In genomic region chr10:119424591-119424975, GRCh38 we compare ENCODE assay signal across 16 cellular contexts.
"Had no signal": no experiment of that assay in that cellular context is flagged by ENCODE, and none has a peak within 500 bp of the region (broad histone marks: within the 10 kb centered on the region; RNA-seq: fewer than 3 reads in every experiment).

No MANE protein-coding gene starts in this region.

- H3K4me3 Mint-ChIP-seq: immature natural killer cell; natural killer cell treated with Interleukin-12 subunit alpha and Interleukin-12 subunit beta and Interleukin-15 and Interleukin-18, amount 100 ng/mL, for 72 hours; type B pancreatic cell had no signal

- H3K27me3 Mint-ChIP-seq: natural killer cell treated with Interleukin-12 subunit alpha and Interleukin-12 subunit beta and Interleukin-15 and Interleukin-18, amount 100 ng/mL, for 72 hours; type B pancreatic cell had no signal

- DNase-seq: cortex of kidney; dorsolateral prefrontal cortex; effector CD8-positive, alpha-beta T cell; immature natural killer cell; left ventricle myocardium inferior; mesenchymal stem cell; midbrain; sigmoid colon; stimulated activated naive CD8-positive, alpha-beta T cell treated with anti-CD3 and anti-CD28 coated beads, Interleukin-15, Interleukin-2, amounts not matched to agents 100 U/mL and 50 U/mL, for 24 hours had no signal

- H3K27ac ChIP-seq: dorsolateral prefrontal cortex, neutrophil, sigmoid colon, skin epidermis, suprapubic skin had no signal

- ATAC-seq: natural killer cell treated with Interleukin-12 subunit alpha and Interleukin-12 subunit beta and Interleukin-15 and Interleukin-18, amount 100 ng/mL, for 72 hours; stimulated activated naive CD8-positive, alpha-beta T cell treated with anti-CD3 and anti-CD28 coated beads, Interleukin-15, Interleukin-2, amounts not matched to agents 100 U/mL and 50 U/mL, for 24 hours had no signal

- H3K27ac Mint-ChIP-seq: natural killer cell treated with Interleukin-12 subunit alpha and Interleukin-12 subunit beta and Interleukin-15 and Interleukin-18, amount 100 ng/mL, for 72 hours; type B pancreatic cell had no signal

- H3K4me1 Mint-ChIP-seq: immature natural killer cell had no signal

- H3K9me3 Mint-ChIP-seq: immature natural killer cell; natural killer cell treated with Interleukin-12 subunit alpha and Interleukin-12 subunit beta and Interleukin-15 and Interleukin-18, amount 100 ng/mL, for 72 hours; type B pancreatic cell had no signal

- H3K27me3 ChIP-seq: dorsolateral prefrontal cortex, neutrophil, sigmoid colon, suprapubic skin, thyroid gland had no signal

- H3K4me3 ChIP-seq: dorsolateral prefrontal cortex, left ventricle myocardium inferior, lung, sigmoid colon, skin epidermis, suprapubic skin, thyroid gland had no signal

- H3K9me3 ChIP-seq: left ventricle myocardium inferior, neutrophil, sigmoid colon, suprapubic skin, thyroid gland had no signal
